25 cellular contexts compared by ENCODE assay signal in genomic region chr13:73902847-73903246, GRCh38.
"Had no signal": no experiment of that assay in that cellular context is flagged by ENCODE, and none has a peak within 500 bp of the region (broad histone marks: within the 10 kb centered on the region; RNA-seq: fewer than 3 reads in every experiment).

No MANE protein-coding gene starts in this region.

- H3K4me3 Mint-ChIP-seq: memory B cell; natural killer cell; neural crest cell; stimulated activated effector memory CD8-positive, alpha-beta T cell treated with anti-CD3 and anti-CD28 coated beads, Interleukin-12 subunit alpha, Interleukin-12 subunit beta, amount 100 ng/mL, for 72 hours; type B pancreatic cell had no signal

- FAIRE-seq: endothelial cell of umbilical vein, kidney had no signal

- H3K4me2 ChIP-seq: hepatocyte had no signal

- H3K4me3 ChIP-seq: coronary artery, esophagus muscularis mucosa, gastroesophageal sphincter, heart left ventricle, hepatocyte, lung, right lobe of liver, testis, tibial artery had no signal

- H3K36me3 Mint-ChIP-seq: natural killer cell; stimulated activated effector memory CD8-positive, alpha-beta T cell treated with anti-CD3 and anti-CD28 coated beads, Interleukin-12 subunit alpha, Interleukin-12 subunit beta, amount 100 ng/mL, for 72 hours; type B pancreatic cell had no signal

- H3K79me2 ChIP-seq: hepatocyte, parathyroid adenoma had no signal

- H2AFZ ChIP-seq: hepatocyte, parathyroid adenoma had no signal

- H3K27me3 Mint-ChIP-seq: memory B cell, progenitor cell of endocrine pancreas, type B pancreatic cell had no signal

- H3K9me3 ChIP-seq: esophagus muscularis mucosa, gastroesophageal sphincter, right lobe of liver, testis, tibial artery had no signal

- H3K27ac ChIP-seq: coronary artery, esophagus muscularis mucosa, foreskin keratinocyte, gastroesophageal sphincter, heart left ventricle, hepatocyte, parathyroid adenoma, right lobe of liver, testis, tibial artery had no signal

- DNase-seq: effector memory CD4-positive, alpha-beta T cell; foreskin keratinocyte; heart left ventricle; kidney; natural killer cell; right lobe of liver; stimulated activated CD4-positive, alpha-beta T cell treated with anti-CD3 and anti-CD28 coated beads, Interleukin-2, amount 100 ng/mL, for 24 hours; stimulated activated CD4-positive, alpha-beta T cell treated with anti-CD3 and anti-CD28 coated beads, Interleukin-4, amount 100 ng/mL, for 24 hours; stimulated activated naive CD4-positive, alpha-beta T cell treated with Interleukin-2 at 50 U/mL for 16 hours; substantia nigra; testis; tibial artery had no signal

- H3K4me1 Mint-ChIP-seq: neural crest cell had no signal

- H3K9me3 Mint-ChIP-seq: memory B cell; natural killer cell; neural crest cell; stimulated activated effector memory CD8-positive, alpha-beta T cell treated with anti-CD3 and anti-CD28 coated beads, Interleukin-12 subunit alpha, Interleukin-12 subunit beta, amount 100 ng/mL, for 72 hours had no signal

- H3K27me3 ChIP-seq: esophagus muscularis mucosa, foreskin keratinocyte, gastroesophageal sphincter, heart left ventricle, hepatocyte, right lobe of liver, testis, tibial artery had no signal

- H3K9ac ChIP-seq: parathyroid adenoma had no signal

- ATAC-seq: foreskin keratinocyte; gastroesophageal sphincter; heart left ventricle; left lobe of liver; right lobe of liver; stimulated activated effector memory CD8-positive, alpha-beta T cell treated with anti-CD3 and anti-CD28 coated beads, Interleukin-12 subunit alpha, Interleukin-12 subunit beta, amount 100 ng/mL, for 72 hours had no signal

- H3K36me3 ChIP-seq: esophagus muscularis mucosa, gastroesophageal sphincter, heart left ventricle, right lobe of liver, tibial artery had no signal

- H3K4me1 ChIP-seq: foreskin keratinocyte, parathyroid adenoma, right lobe of liver, testis had no signal

- H3K27ac Mint-ChIP-seq: memory B cell; progenitor cell of endocrine pancreas; stimulated activated effector memory CD8-positive, alpha-beta T cell treated with anti-CD3 and anti-CD28 coated beads, Interleukin-12 subunit alpha, Interleukin-12 subunit beta, amount 100 ng/mL, for 72 hours; type B pancreatic cell had no signal
